In the genomic region with DNA sequence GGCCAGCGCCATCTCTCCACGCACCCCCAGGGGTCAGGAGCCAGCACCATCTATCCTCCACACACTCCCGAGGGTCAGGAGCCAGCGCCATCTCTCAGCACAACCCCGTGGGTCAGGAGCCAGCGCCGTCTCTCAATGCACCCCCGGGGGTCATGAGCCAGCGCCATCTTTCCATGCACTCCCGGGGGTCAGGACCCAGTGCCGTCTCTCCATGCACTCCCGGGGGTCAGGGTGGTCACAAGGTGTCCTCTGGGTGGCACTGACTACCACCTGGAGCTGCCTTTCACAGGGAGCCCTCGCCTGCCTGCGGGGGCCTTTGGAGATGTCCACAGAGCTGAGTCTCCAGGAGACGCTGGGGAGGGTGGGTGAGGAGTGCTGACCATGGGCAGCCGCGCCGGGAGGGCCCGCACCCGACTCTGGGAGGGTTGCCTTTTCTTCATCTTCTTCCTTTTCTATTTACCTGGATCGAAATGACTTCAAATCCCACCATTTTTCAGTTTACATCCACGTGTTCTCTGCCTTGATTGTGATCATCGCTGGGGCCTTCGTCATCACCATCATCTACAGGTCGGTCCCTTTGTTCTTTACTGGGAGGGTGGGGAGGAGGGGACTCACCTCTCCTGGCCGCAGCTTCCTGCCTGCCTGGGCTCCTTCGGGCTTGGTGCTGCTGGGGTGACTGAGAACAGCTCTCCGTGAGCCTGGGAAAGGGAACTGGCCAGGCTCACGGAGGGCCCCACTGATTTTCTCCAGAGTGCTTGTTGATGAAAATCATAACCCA, we compare ENCODE assay signal across 18 cellular contexts. TPM values are rescaled to one million over a fixed set of nuclear protein-coding genes. Genes with fewer than 3 reads are reported as not detected.
DNase-seq lines count a peak whose midpoint lies in the region; ATAC-seq, FAIRE-seq and TF ChIP-seq lines count a peak whose summit lies in the region.
"Had no signal": no experiment of that assay in that cellular context is flagged by ENCODE, and none has a peak within 500 bp of the region (broad histone marks: within the 10 kb centered on the region; RNA-seq: fewer than 3 reads in every experiment).

No MANE protein-coding gene starts in this region.

- H3K23ac ChIP-seq in H9 (ENCODE audit: insufficient read length, low read depth, low read length): no peak overlapping the region

- H2BK5ac ChIP-seq in H9 (ENCODE audit: insufficient read length, low read length): no peak overlapping the region

- CTCF ChIA-PET in activated CD8-positive, alpha-beta T cell treated with anti-CD3 and anti-CD28 coated beads, Interleukin-2, amount 10 ng/mL, durations not matched to agents 7 days and 5 days (lab: Charles Lee): no interaction called here
- CTCF ChIA-PET in activated CD8-positive, alpha-beta T cell treated with anti-CD3 and anti-CD28 coated beads for 36 hours (lab: Charles Lee): no interaction called here

- no peaks in the 10 kb centered on the region for H4K20me1 ChIP-seq in H9 (ENCODE audit: control insufficient read depth, insufficient read depth, insufficient read length)
- H4K20me1 ChIP-seq: BLaER1 treated with 17β-estradiol and CSF1 and Interleukin-3, amounts not matched to agents 10 nM and 100 nM had no signal

- TF ChIP-seq POLR2A in GM12891 (IDR thresholded peaks at IDR 0.05; ENCODE audit: low read depth, low read length): no peak

- H4K5ac ChIP-seq in H9 (ENCODE audit: insufficient read length, low read depth, low read length): no peak overlapping the region

- H3K4me3 Mint-ChIP-seq in activated CD8-positive, alpha-beta T cell treated with anti-CD3 and anti-CD28 coated beads, Interleukin-2, amount 10 ng/mL, durations not matched to agents 7 days and 5 days: no peak overlapping the region
- H3K4me3 Mint-ChIP-seq in activated CD8-positive, alpha-beta T cell treated with anti-CD3 and anti-CD28 coated beads for 36 hours: no peak overlapping the region
- no peak overlapping the region for H3K4me3 Mint-ChIP-seq in H9

- H3K27me3 ChIP-seq in H9 (ENCODE audit: insufficient read depth, low read length): no peaks in the 10 kb centered on the region
- H3K27me3 ChIP-seq in dorsolateral prefrontal cortex: no peaks in the 10 kb centered on the region
- H3K27me3 ChIP-seq: BLaER1 treated with 17β-estradiol and CSF1 and Interleukin-3, amounts not matched to agents 10 nM and 100 nM had no signal

- TF ChIP-seq CTCF in activated CD8-positive, alpha-beta T cell treated with anti-CD3 and anti-CD28 coated beads for 36 hours (IDR thresholded peaks at IDR 0.05): no peak
- no peak for TF ChIP-seq CTCF in H9 (conservative IDR thresholded peaks at IDR 0.05)
- no peak for TF ChIP-seq CTCF in dorsolateral prefrontal cortex (IDR thresholded peaks at IDR 0.05 in 54 of 56, conservative IDR thresholded peaks at IDR 0.05 in 2 of 56; ENCODE audit: low read depth in 1 of 56, partially characterized antibody in 56 of 56)

- H3K23me2 ChIP-seq in H9 (ENCODE audit: insufficient read length, low read depth, low read length, poor library complexity, severe bottlenecking): no peaks in the 10 kb centered on the region

- no peak for FAIRE-seq in GM12891 (lab: Jason Lieb, UNC)
- FAIRE-seq: H1, HTR-8/SVneo had no signal

- H3K4me2 ChIP-seq in H9 (ENCODE audit: insufficient read depth, insufficient read length, low read length): no peak overlapping the region
- H3K4me2 ChIP-seq: BLaER1 treated with 17β-estradiol and CSF1 and Interleukin-3, amounts not matched to agents 10 nM and 100 nM had no signal

- peaks cover 4% of the 10 kb centered on the region for H3K4me1 Mint-ChIP-seq in activated CD8-positive, alpha-beta T cell treated with anti-CD3 and anti-CD28 coated beads, Interleukin-2, amount 10 ng/mL, durations not matched to agents 7 days and 5 days (ENCODE audit: low read depth)
- H3K4me1 Mint-ChIP-seq in activated CD8-positive, alpha-beta T cell treated with anti-CD3 and anti-CD28 coated beads for 36 hours (ENCODE audit: low read depth): peaks cover 3% of the 10 kb centered on the region
- peaks cover 0 to 3% of the 10 kb centered on the region in 2 experiments; a peak in 2 of 4 replicates for H3K4me1 Mint-ChIP-seq in H9

- POLR2A ChIA-PET in activated CD8-positive, alpha-beta T cell treated with anti-CD3 and anti-CD28 coated beads, Interleukin-2, amount 10 ng/mL, durations not matched to agents 7 days and 5 days (lab: Charles Lee): no interaction called here
- POLR2A ChIA-PET in activated CD8-positive, alpha-beta T cell treated with anti-CD3 and anti-CD28 coated beads for 36 hours (lab: Charles Lee): no interaction called here

- DNase-seq in activated CD8-positive, alpha-beta T cell treated with anti-CD3 and anti-CD28 coated beads, Interleukin-2, amount 10 ng/mL, durations not matched to agents 7 days and 5 days: peak; percentile 12
- DNase-seq in activated CD8-positive, alpha-beta T cell treated with anti-CD3 and anti-CD28 coated beads for 36 hours: no peak
- DNase-seq in H9 (peak; percentile 23), islet precursor cell (peak; percentile 35), dorsolateral prefrontal cortex (no peak), GDM1 (lab: John Stamatoyannopoulos, UW) (no peak), GM12891 (ENCODE audit: insufficient read length, low spot score) (no peak)
- DNase-seq in stimulated activated CD8-positive, alpha-beta memory T cell treated with anti-CD3 and anti-CD28 coated beads, Interleukin-4, amount 100 ng/mL, for 48 hours: peak; percentile 8
- DNase-seq: NCI-H1105, NCI-H1694, NCI-H524 had no signal

- no peak overlapping the region for H2AFZ ChIP-seq in H9 (ENCODE audit: low read length)

- H3T11ph ChIP-seq in H9 (ENCODE audit: low read length): no peak overlapping the region

- no peak overlapping the region for H4K91ac ChIP-seq in H9 (ENCODE audit: insufficient read length, low read depth, low read length)

- no peak overlapping the region for H2AK5ac ChIP-seq in H9 (ENCODE audit: insufficient read length, low read length)

- intact Hi-C loops in activated CD8-positive, alpha-beta T cell treated with anti-CD3 and anti-CD28 coated beads for 36 hours (cut with micrococcal nuclease): no loop called here
- intact Hi-C loops in dorsolateral prefrontal cortex (cut with DNase I): no loop called here

- no peak overlapping the region for H3K18ac ChIP-seq in H9 (ENCODE audit: insufficient read length, low read depth, low read length)

- no peak overlapping the region for H2BK12ac ChIP-seq in H9 (ENCODE audit: insufficient read length, low read depth, low read length)

- no peak for ATAC-seq in activated CD8-positive, alpha-beta T cell treated with anti-CD3 and anti-CD28 coated beads, Interleukin-2, amount 10 ng/mL, durations not matched to agents 7 days and 5 days
- no peak for ATAC-seq in activated CD8-positive, alpha-beta T cell treated with anti-CD3 and anti-CD28 coated beads for 36 hours
- ATAC-seq: Panc1 had no signal

- no peaks in the 10 kb centered on the region for H3K4me1 ChIP-seq in H9 (ENCODE audit: insufficient read depth, low read length)
- H3K4me1 ChIP-seq: BLaER1 treated with 17β-estradiol and CSF1 and Interleukin-3, amounts not matched to agents 10 nM and 100 nM had no signal

- no peaks in the 10 kb centered on the region for H3K27me3 Mint-ChIP-seq in activated CD8-positive, alpha-beta T cell treated with anti-CD3 and anti-CD28 coated beads, Interleukin-2, amount 10 ng/mL, durations not matched to agents 7 days and 5 days (ENCODE audit: low read depth)
- no peaks in the 10 kb centered on the region for H3K27me3 Mint-ChIP-seq in activated CD8-positive, alpha-beta T cell treated with anti-CD3 and anti-CD28 coated beads for 36 hours
- H3K27me3 Mint-ChIP-seq in H9 (ENCODE audit: low read depth): no peaks in the 10 kb centered on the region

- no peaks in the 10 kb centered on the region for H3K9me3 Mint-ChIP-seq in activated CD8-positive, alpha-beta T cell treated with anti-CD3 and anti-CD28 coated beads, Interleukin-2, amount 10 ng/mL, durations not matched to agents 7 days and 5 days (ENCODE audit: insufficient read depth)
- H3K9me3 Mint-ChIP-seq in activated CD8-positive, alpha-beta T cell treated with anti-CD3 and anti-CD28 coated beads for 36 hours: no peaks in the 10 kb centered on the region
- no peaks in the 10 kb centered on the region for H3K9me3 Mint-ChIP-seq in H9

- H3K9ac ChIP-seq in H9 (ENCODE audit: extremely low read depth, insufficient read length, low read length): no peak overlapping the region
- H3K9ac ChIP-seq: BLaER1 treated with 17β-estradiol and CSF1 and Interleukin-3, amounts not matched to agents 10 nM and 100 nM had no signal

- no peaks in the 10 kb centered on the region for H3K79me1 ChIP-seq in H9 (ENCODE audit: insufficient read depth, low read depth, low read length, poor library complexity, severe bottlenecking)

- no peak overlapping the region for H2BK15ac ChIP-seq in H9 (ENCODE audit: low read depth, low read length)

- no peak overlapping the region for H3K56ac ChIP-seq in H9 (ENCODE audit: insufficient read length, low read depth, low read length)

- no peak overlapping the region for H3K27ac ChIP-seq in H9 (ENCODE audit: insufficient read length, low read depth, low read length)
- H3K27ac ChIP-seq in dorsolateral prefrontal cortex: no peak overlapping the region
- H3K27ac ChIP-seq: BLaER1 treated with 17β-estradiol and CSF1 and Interleukin-3, amounts not matched to agents 10 nM and 100 nM had no signal

- no peak overlapping the region for H2BK20ac ChIP-seq in H9 (ENCODE audit: low read depth, low read length, poor library complexity, severe bottlenecking)

- no CpG with 5 or more reads among the region's 29 CpGs for WGBS in H9 (ENCODE audit: extremely low coverage, insufficient read length, low lambda C conversion rate)

- H3K14ac ChIP-seq in H9 (ENCODE audit: insufficient read depth, low read length): no peak overlapping the region

- H3K4ac ChIP-seq in H9 (ENCODE audit: low read depth, low read length): no peak overlapping the region

- no peaks in the 10 kb centered on the region for H3K36me3 Mint-ChIP-seq in activated CD8-positive, alpha-beta T cell treated with anti-CD3 and anti-CD28 coated beads, Interleukin-2, amount 10 ng/mL, durations not matched to agents 7 days and 5 days (ENCODE audit: low read depth)
- H3K36me3 Mint-ChIP-seq in activated CD8-positive, alpha-beta T cell treated with anti-CD3 and anti-CD28 coated beads for 36 hours (ENCODE audit: low read depth): peaks cover 1% of the 10 kb centered on the region
- no peaks in the 10 kb centered on the region; a peak in 1 of 7 replicates for H3K36me3 Mint-ChIP-seq in H9 (ENCODE audit: insufficient read depth in 1 of 3, low read depth in 3 of 3)

- H3K9me3 ChIP-seq in H9 (ENCODE audit: control insufficient read depth, low read depth, low read length): no peaks in the 10 kb centered on the region

- no peak overlapping the region for H2BK120ac ChIP-seq in H9 (ENCODE audit: low read depth, low read length, poor library complexity, severe bottlenecking)

- H3K27ac Mint-ChIP-seq in activated CD8-positive, alpha-beta T cell treated with anti-CD3 and anti-CD28 coated beads, Interleukin-2, amount 10 ng/mL, durations not matched to agents 7 days and 5 days: no peak overlapping the region
- H3K27ac Mint-ChIP-seq in activated CD8-positive, alpha-beta T cell treated with anti-CD3 and anti-CD28 coated beads for 36 hours: no peak overlapping the region
- no peak overlapping the region for H3K27ac Mint-ChIP-seq in H9

- H3K79me2 ChIP-seq in H9 (ENCODE audit: insufficient read depth, low read length): no peaks in the 10 kb centered on the region

- H3K4me3 ChIP-seq in dorsolateral prefrontal cortex: no peak overlapping the region
- H3K4me3 ChIP-seq: BLaER1 treated with 17β-estradiol and CSF1 and Interleukin-3, amounts not matched to agents 10 nM and 100 nM had no signal

- H4K8ac ChIP-seq in H9 (replicated peaks; ENCODE audit: insufficient read length, low read depth, low read length): no peak overlapping the region

RNA-seq across cellular contexts. Expression of gene TEX29, which starts 19.1 kb away (rescaled TPM):
- total RNA-seq in activated CD8-positive, alpha-beta T cell treated with anti-CD3 and anti-CD28 coated beads, Interleukin-2, amount 10 ng/mL, durations not matched to agents 7 days and 5 days: not detected
- under 1 TPM; 0.50 to 0.67 TPM for total RNA-seq in activated CD8-positive, alpha-beta T cell treated with anti-CD3 and anti-CD28 coated beads for 36 hours
- total RNA-seq in H9 (2021) (0.33 TPM in 1 of 2 replicates, not detected in the other), dorsolateral prefrontal cortex (10 to 100 TPM in 32 of 120 experiments, 1 to 10 TPM in 88; 1.6 to 21.5 (median 7.5) TPM)
- 0.68 TPM for polyA plus RNA-seq in GM12891 (2012; ENCODE audit: low read depth, missing spikeins)
- total RNA-seq: A172, Daoy, H1, LHCN-M2 had no signal

Comparison
In these comparisons a context has a peak if more than half of its experiments do, and no peak if none do; other contexts are left out.
1. DNase-seq: peak in activated CD8-positive, alpha-beta T cell treated with anti-CD3 and anti-CD28 coated beads, Interleukin-2, amount 10 ng/mL, durations not matched to agents 7 days and 5 days (single experiment), H9 (single experiment), islet precursor cell (single experiment) and stimulated activated CD8-positive, alpha-beta memory T cell treated with anti-CD3 and anti-CD28 coated beads, Interleukin-4, amount 100 ng/mL, for 48 hours (single experiment); none in activated CD8-positive, alpha-beta T cell treated with anti-CD3 and anti-CD28 coated beads for 36 hours (single experiment), dorsolateral prefrontal cortex (0 of 10), GDM1 (single experiment) and GM12891 (single experiment).